ENCODE assay signal across 17 cellular contexts in the genomic region with DNA sequence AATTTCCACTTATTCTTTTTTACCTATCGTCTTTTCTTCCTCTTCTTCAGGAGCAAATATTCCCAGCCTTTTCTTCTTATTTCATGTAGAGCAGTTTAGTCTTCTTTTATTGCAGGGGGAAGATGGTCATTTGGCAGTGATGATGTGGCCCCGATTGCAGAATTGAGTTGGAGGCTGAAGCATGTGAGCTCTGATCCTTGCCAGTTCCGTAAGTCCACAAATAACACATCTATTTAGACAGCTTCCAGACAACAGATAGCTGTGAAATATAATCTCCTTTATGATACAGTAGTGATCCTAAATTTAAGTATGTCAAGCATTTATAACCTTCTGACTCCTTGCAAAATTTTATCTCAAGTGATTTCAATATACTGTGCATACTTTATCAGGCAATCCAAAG.
"Had no signal": no experiment of that assay in that cellular context is flagged by ENCODE, and none has a peak within 500 bp of the region (broad histone marks: within the 10 kb centered on the region; RNA-seq: fewer than 3 reads in every experiment).

No MANE protein-coding gene starts in this region.

- H3K9me3 ChIP-seq: SK-N-SH had no signal

- H3K4me2 ChIP-seq: SK-N-SH had no signal

- H3K27ac ChIP-seq: HL-60 had no signal

- H3K9ac ChIP-seq: SK-N-SH had no signal

- DNase-seq: KBM-7, MV-4-11, NCI-H1048, NCI-H1105, NCI-H1417, NCI-H1436 treated with DMSO at 0.1 percent for 48 hours, NCI-H1694, NCI-H187 treated with DMSO at 0.1 percent for 48 hours, NCI-H2029 treated with DMSO at 0.1 percent for 48 hours, NCI-H2171 treated with DMSO at 0.1 percent for 48 hours, NCI-H524 treated with DMSO at 0.1 percent for 48 hours, NCI-H69, NCI-H774, RPMI8226, SHP77, SK-N-SH had no signal
